ENCODE assay signal across 12 cellular contexts in the genomic region with DNA sequence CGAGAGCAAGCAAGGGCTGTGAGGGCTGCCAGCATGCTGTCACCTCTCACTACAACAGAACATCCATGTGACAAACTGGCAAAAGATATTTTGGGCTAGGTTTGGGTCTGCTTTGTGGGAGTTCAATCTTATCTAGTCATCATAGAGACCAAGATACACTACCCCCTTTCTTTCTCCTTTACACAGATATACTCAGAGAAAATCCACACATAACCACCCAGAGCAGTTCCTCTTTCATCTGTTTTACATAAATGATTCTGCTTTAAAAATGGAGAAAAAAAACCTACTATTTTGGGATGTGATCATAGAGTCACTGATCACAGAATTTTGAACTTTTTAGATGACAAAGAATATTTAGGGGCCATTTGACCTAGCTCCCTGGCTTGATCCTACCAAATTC. TPM values are rescaled to one million over a fixed set of nuclear protein-coding genes. Genes with fewer than 3 reads are reported as not detected.
A peak's percentile ranks its signal among the peaks of the same experiment; 100 is the strongest.
DNase-seq lines count a peak whose midpoint lies in the region; ATAC-seq and TF ChIP-seq lines count a peak whose summit lies in the region.
"Had no signal": no experiment of that assay in that cellular context is flagged by ENCODE, and none has a peak within 500 bp of the region (broad histone marks: within the 10 kb centered on the region; RNA-seq: fewer than 3 reads in every experiment).

No MANE protein-coding gene starts in this region.

- no peaks in the 10 kb centered on the region for H3K79me2 ChIP-seq in PC-9 (ENCODE audit: low read depth)

- intact Hi-C loops in PC-9 (cut with micrococcal nuclease; ENCODE audit: unreplicated experiment): no loop called here

- H3K9me2 ChIP-seq in PC-9 (ENCODE audit: insufficient read depth): no peaks in the 10 kb centered on the region

- POLR2A ChIA-PET in PC-9 (lab: Charles Lee; ENCODE audit: unreplicated experiment): no interaction called here

- no peaks in the 10 kb centered on the region; the same call in 1 of the 2 replicates for H3F3A ChIP-seq in PC-9 (ENCODE audit: insufficient read depth, low read depth)

- no peaks in the 10 kb centered on the region for H3K36me3 ChIP-seq in PC-9 (ENCODE audit: low read depth)
- H3K36me3 ChIP-seq: esophagus squamous epithelium, transverse colon had no signal

- no peak overlapping the region for H3K4me3 ChIP-seq in PC-9
- H3K4me3 ChIP-seq: esophagus squamous epithelium, transverse colon had no signal

- H3K4me2 ChIP-seq in PC-9: no peak overlapping the region

- ATAC-seq in GM18907 (IDR thresholded peaks at IDR 0.05; ENCODE audit: unreplicated experiment): peak; percentile 90
- peak; percentile 80 for ATAC-seq in GM21825 (IDR thresholded peaks at IDR 0.05; ENCODE audit: unreplicated experiment)
- peak; percentile 89 for ATAC-seq in HG03354 (IDR thresholded peaks at IDR 0.05; ENCODE audit: poor library complexity, severe bottlenecking, unreplicated experiment)
- ATAC-seq in naive B cell (ENCODE audit: low read depth in 2 of 2): peak; percentile 85 to 90
- ATAC-seq: PC-3 had no signal

- H3K27ac Mint-ChIP-seq in naive B cell: peak overlapping the region in 2 of 6 donors; percentile 12 to 46

- TF ChIP-seq CTCF in PC-9 (conservative IDR thresholded peaks at IDR 0.05): no peak

- no peak for DNase-seq in naive B cell
- no peak for DNase-seq in NCI-H345 treated with DMSO at 0.1 percent for 48 hours (lab: John Stamatoyannopoulos, UW; ENCODE audit: unreplicated experiment)
- no peak for DNase-seq in NCI-H128 (lab: John Stamatoyannopoulos, UW; ENCODE audit: unreplicated experiment)
- no peak for DNase-seq in PC-9
- DNase-seq: esophagus squamous epithelium, NCI-H146, PC-3, transverse colon had no signal

- H2AFZ ChIP-seq in PC-9: no peak overlapping the region

- H3K36me3 Mint-ChIP-seq in naive B cell: no peaks in the 10 kb centered on the region

- CTCF ChIA-PET in PC-9 (lab: Charles Lee): no interaction called here

- H3K27me3 ChIP-seq in PC-9 (ENCODE audit: insufficient read depth, low read depth): no peaks in the 10 kb centered on the region
- H3K27me3 ChIP-seq: esophagus squamous epithelium, transverse colon had no signal

- no peak overlapping the region for H3K27ac ChIP-seq in PC-9
- H3K27ac ChIP-seq: esophagus squamous epithelium, transverse colon, VCaP had no signal

- BruUV-seq in PC-9 (replicated peaks; lab: Mats Ljungman, UMichigan): no TSS peak

- H3K27me3 Mint-ChIP-seq in naive B cell: peaks cover 0 to 4% (median 0%) of the 10 kb centered on the region in 3 donors

- H4K20me1 ChIP-seq in PC-9 (ENCODE audit: insufficient read depth): no peaks in the 10 kb centered on the region

- peaks cover 0 to 2% (median 0%) of the 10 kb centered on the region in 7 donors for H3K9me3 Mint-ChIP-seq in naive B cell

- peaks cover 5% of the 10 kb centered on the region for H3K4me1 ChIP-seq in PC-9 (replicated peaks; ENCODE audit: insufficient read depth)
- H3K4me1 ChIP-seq: esophagus squamous epithelium, transverse colon had no signal

- no peaks in the 10 kb centered on the region for H3K9me3 ChIP-seq in PC-9 (ENCODE audit: insufficient read depth, low read depth)
- H3K9me3 ChIP-seq: esophagus squamous epithelium, transverse colon had no signal

- H3K4me3 Mint-ChIP-seq in naive B cell: peak overlapping the region in 2 of 8 donors; percentile 8 to 55

- peaks cover 7 to 22% (median 15%) of the 10 kb centered on the region in 3 donors for H3K4me1 Mint-ChIP-seq in naive B cell

RNA-seq across cellular contexts. Expression of a gene that starts 16.8 kb away (rescaled TPM):
- 1 to 10 TPM; 1.8 to 4.6 (median 3.1) TPM for polyA plus RNA-seq in naive B cell (ENCODE audit: low read depth in 6 of 6)
- 32.8 and 36.1 TPM in 2 replicates for total RNA-seq in PC-9 (2021)
